ENCODE assay signal across 1 cellular context in the genomic region with DNA sequence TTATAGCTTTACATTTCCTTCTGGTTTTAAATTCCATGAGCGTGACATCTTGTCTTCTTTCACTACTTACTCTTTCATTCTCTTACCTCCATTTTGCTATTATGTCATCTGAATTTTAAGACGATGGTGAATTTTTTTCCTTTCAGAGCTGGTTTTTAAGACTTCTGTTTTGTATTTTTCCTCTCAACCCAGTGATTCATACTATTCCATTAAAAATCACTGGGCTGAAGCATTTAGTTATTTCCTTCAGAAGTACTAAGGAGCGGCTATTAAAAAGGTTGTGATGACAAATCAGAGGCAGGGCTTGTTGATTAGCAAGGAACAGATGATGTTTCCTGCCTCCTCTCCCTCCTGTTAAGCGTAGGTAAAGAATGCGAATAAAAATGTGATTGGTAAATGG.
TF ChIP-seq lines count a peak whose summit lies in the region.

No MANE protein-coding gene starts in this region.

TF ChIP-seq in H1, 55 proteins besides CTCF, POLR2A, EP300 and RAD21:
- TF ChIP-seq ASH2L (IDR thresholded peaks at IDR 0.05; ENCODE audit: low read length) (no peak), CBX8 (IDR thresholded peaks at IDR 0.05; ENCODE audit: borderline replicate concordance, low read depth, low read length) (no peak), HDAC2 (IDR thresholded peaks at IDR 0.05; ENCODE audit: borderline replicate concordance in 1 of 2, low read depth in 2 of 2, low read length in 2 of 2) (no peak), SP1 (IDR thresholded peaks at IDR 0.05; ENCODE audit: low read depth, low read length) (no peak), SP2 (IDR thresholded peaks at IDR 0.05; ENCODE audit: low read length) (no peak), BRCA1 (IDR thresholded peaks at IDR 0.05; ENCODE audit: low read depth, low read length) (no peak), TCF12 (IDR thresholded peaks at IDR 0.05; ENCODE audit: low read depth, low read length) (no peak), POLR2AphosphoS5 (IDR thresholded peaks at IDR 0.05; ENCODE audit: low read depth, low read length) (no peak), TAF1 (IDR thresholded peaks at IDR 0.05; ENCODE audit: low read depth, low read length) (no peak)
- TF ChIP-seq, protein P1, sequence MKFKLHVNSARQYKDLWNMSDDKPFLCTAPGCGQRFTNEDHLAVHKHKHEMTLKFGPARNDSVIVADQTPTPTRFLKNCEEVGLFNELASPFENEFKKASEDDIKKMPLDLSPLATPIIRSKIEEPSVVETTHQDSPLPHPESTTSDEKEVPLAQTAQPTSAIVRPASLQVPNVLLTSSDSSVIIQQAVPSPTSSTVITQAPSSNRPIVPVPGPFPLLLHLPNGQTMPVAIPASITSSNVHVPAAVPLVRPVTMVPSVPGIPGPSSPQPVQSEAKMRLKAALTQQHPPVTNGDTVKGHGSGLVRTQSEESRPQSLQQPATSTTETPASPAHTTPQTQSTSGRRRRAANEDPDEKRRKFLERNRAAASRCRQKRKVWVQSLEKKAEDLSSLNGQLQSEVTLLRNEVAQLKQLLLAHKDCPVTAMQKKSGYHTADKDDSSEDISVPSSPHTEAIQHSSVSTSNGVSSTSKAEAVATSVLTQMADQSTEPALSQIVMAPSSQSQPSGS (IDR thresholded peaks at IDR 0.05; ENCODE audit: low read length): no peak
- TF ChIP-seq, protein P2, sequence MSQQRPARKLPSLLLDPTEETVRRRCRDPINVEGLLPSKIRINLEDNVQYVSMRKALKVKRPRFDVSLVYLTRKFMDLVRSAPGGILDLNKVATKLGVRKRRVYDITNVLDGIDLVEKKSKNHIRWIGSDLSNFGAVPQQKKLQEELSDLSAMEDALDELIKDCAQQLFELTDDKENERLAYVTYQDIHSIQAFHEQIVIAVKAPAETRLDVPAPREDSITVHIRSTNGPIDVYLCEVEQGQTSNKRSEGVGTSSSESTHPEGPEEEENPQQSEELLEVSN (IDR thresholded peaks at IDR 0.05): no peak
